12 cellular contexts compared by ENCODE assay signal in the genomic region with DNA sequence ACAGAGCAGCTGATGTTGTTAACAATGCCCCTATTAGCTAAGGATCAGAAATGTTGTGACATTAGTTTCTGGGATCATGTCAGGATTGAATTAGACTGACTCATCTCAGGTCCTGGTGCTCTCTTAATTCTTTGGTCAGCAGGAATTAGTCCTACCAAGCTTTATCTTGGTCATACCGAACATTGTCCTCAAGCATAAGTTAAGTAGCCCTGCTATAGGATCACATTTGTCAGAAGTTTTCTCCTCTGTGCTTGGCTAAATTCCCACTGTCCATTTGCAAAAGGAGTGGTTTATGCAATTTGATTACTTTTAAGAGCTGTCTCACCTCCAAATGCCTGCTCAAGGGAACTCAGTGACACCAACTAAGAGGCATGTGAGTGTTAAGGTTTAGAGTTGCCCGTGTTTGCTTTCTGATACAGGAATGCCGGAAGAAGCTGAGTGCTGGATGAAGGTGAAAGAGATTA. TPM values are rescaled to one million over a fixed set of nuclear protein-coding genes. Genes with fewer than 3 reads are reported as not detected.
DNase-seq lines count a peak whose midpoint lies in the region; FAIRE-seq and TF ChIP-seq lines count a peak whose summit lies in the region.
"Had no signal": no experiment of that assay in that cellular context is flagged by ENCODE, and none has a peak within 500 bp of the region (broad histone marks: within the 10 kb centered on the region; RNA-seq: fewer than 3 reads in every experiment).

No MANE protein-coding gene starts in this region.

- H3K9me3 ChIP-seq in mammary epithelial cell (replicated peaks; ENCODE audit: insufficient read depth, low read length): no peaks in the 10 kb centered on the region
- no peaks in the 10 kb centered on the region for H3K9me3 ChIP-seq in keratinocyte (ENCODE audit: control insufficient read depth, low read depth, low read length)
- no peaks in the 10 kb centered on the region for H3K9me3 ChIP-seq in ascending aorta

- peaks cover 6% of the 10 kb centered on the region for H3K4me1 ChIP-seq in mammary epithelial cell (ENCODE audit: insufficient read depth, low read length)
- peaks cover 4% of the 10 kb centered on the region for H3K4me1 ChIP-seq in keratinocyte (ENCODE audit: control insufficient read depth, extremely low read depth, insufficient read depth, low read length)
- no peaks in the 10 kb centered on the region for H3K4me1 ChIP-seq in ascending aorta

- no peak overlapping the region for H3K4me3 ChIP-seq in mammary epithelial cell (replicated peaks in 1 of 3; ENCODE audit: insufficient read depth in 1 of 3, low read depth in 2 of 3, low read length in 3 of 3)
- H3K4me3 ChIP-seq in keratinocyte (ENCODE audit: control insufficient read depth in 2 of 3, extremely low read depth in 1 of 3, insufficient read depth in 2 of 3, low read depth in 1 of 3, low read length in 3 of 3): no peak overlapping the region
- H3K4me3 ChIP-seq in ascending aorta: no peak overlapping the region

- H3K4me2 ChIP-seq in mammary epithelial cell (ENCODE audit: insufficient read depth, low read depth, low read length) (no peak overlapping the region), keratinocyte (ENCODE audit: control insufficient read depth, extremely low read depth, insufficient read depth, low read depth, low read length) (no peak overlapping the region)

- in situ Hi-C loops in mammary epithelial cell (cut with MboI; ENCODE audit: low sequenced_read_pairs in 2 of 2): loop anchor here (5.0 to 25.0 kb wide), 4 partner anchors 286 to 586 kb away; no protein-coding TSS in a partner anchor

- no peak for TF ChIP-seq CTCF in mammary epithelial cell (conservative IDR thresholded peaks at IDR 0.05 in 1 of 2, IDR thresholded peaks at IDR 0.05 in 1 of 2; ENCODE audit: extremely low read depth in 1 of 2, insufficient read depth in 1 of 2, low read depth in 1 of 2, low read length in 2 of 2)
- no peak for TF ChIP-seq CTCF in keratinocyte (optimal IDR thresholded peaks at IDR 0.05 in 1 of 3, IDR thresholded peaks at IDR 0.05 in 1 of 3, conservative IDR thresholded peaks at IDR 0.05 in 1 of 3; ENCODE audit: extremely low read depth in 1 of 3, insufficient read depth in 2 of 3, low read length in 3 of 3)
- TF ChIP-seq CTCF in ascending aorta (IDR thresholded peaks at IDR 0.05): no peak

- intact Hi-C loops in mammary epithelial cell (cut with micrococcal nuclease): no loop called here
- intact Hi-C loops in ascending aorta (cut with DNase I): no loop called here

- H2AFZ ChIP-seq in mammary epithelial cell (ENCODE audit: low read depth, low read length) (no peak overlapping the region), keratinocyte (ENCODE audit: control insufficient read depth, low read length) (no peak overlapping the region)

- H3K27me3 ChIP-seq in mammary epithelial cell (ENCODE audit: insufficient read depth, low read length) (no peaks in the 10 kb centered on the region), keratinocyte (ENCODE audit: control insufficient read depth, extremely low read depth, insufficient read depth, low read length) (no peaks in the 10 kb centered on the region), ascending aorta (no peaks in the 10 kb centered on the region)

- CTCF ChIA-PET in mammary epithelial cell (lab: Charles Lee; ENCODE audit: low non-redundant PET): interaction anchor here (0.5 to 0.6 kb wide), 2 partner anchors 506 to 526 kb away, joined by 4 to 8 read pairs; no protein-coding TSS in a partner anchor

- 73% methylated on average over 3 of the region's 3 CpGs for WGBS in mammary epithelial cell (ENCODE audit: low coverage, missing lambda C conversion rate)

- no TSS peak for BruUV-seq in mammary epithelial cell (replicated peaks; lab: Mats Ljungman, UMichigan)

- dilution Hi-C loops in mammary epithelial cell (cut with HindIII; ENCODE audit: low sequenced_read_pairs) (no loop called here), keratinocyte (cut with MboI; ENCODE audit: extremely low pct_ligation_motif_present, low sequenced_read_pairs) (no loop called here)

- no peaks in the 10 kb centered on the region for H3K79me2 ChIP-seq in mammary epithelial cell (ENCODE audit: insufficient read depth, low read length)
- no peaks in the 10 kb centered on the region for H3K79me2 ChIP-seq in keratinocyte (ENCODE audit: control insufficient read depth, insufficient read depth, low read length)

- H4K20me1 ChIP-seq in mammary epithelial cell (ENCODE audit: insufficient read depth, low read length) (no peaks in the 10 kb centered on the region), keratinocyte (ENCODE audit: control insufficient read depth, extremely low read depth, insufficient read depth, low read length) (no peaks in the 10 kb centered on the region)

- H3K36me3 ChIP-seq in mammary epithelial cell (ENCODE audit: insufficient read depth, low read length) (no peaks in the 10 kb centered on the region), keratinocyte (ENCODE audit: control insufficient read depth in 2 of 2, extremely low read depth in 1 of 2, insufficient read depth in 2 of 2, low read length in 2 of 2) (no peaks in the 10 kb centered on the region), ascending aorta (no peaks in the 10 kb centered on the region)

- no peak overlapping the region for H3K27ac ChIP-seq in mammary epithelial cell (ENCODE audit: insufficient read depth, low read depth, low read length)
- no peak overlapping the region for H3K27ac ChIP-seq in keratinocyte (ENCODE audit: control insufficient read depth, insufficient read depth, low read length)
- no peak overlapping the region for H3K27ac ChIP-seq in ascending aorta
- H3K27ac ChIP-seq: VCaP had no signal

- peak; percentile 48 for FAIRE-seq in keratinocyte (lab: Jason Lieb, UNC)

- H3K9ac ChIP-seq in mammary epithelial cell (ENCODE audit: insufficient read depth, low read length) (no peak overlapping the region), keratinocyte (ENCODE audit: control insufficient read depth, extremely low read depth, insufficient read depth, low read length) (no peak overlapping the region)

- peak; percentile 8 for DNase-seq in HS-27A (ENCODE audit: low read depth)
- peak; percentile 43 for DNase-seq in mammary epithelial cell
- DNase-seq in keratinocyte (ENCODE audit: low read depth, low spot score): no peak
- DNase-seq in stromal cell of bone marrow (ENCODE audit: low read depth): peak; percentile 21
- DNase-seq in SIG-M5 (lab: John Stamatoyannopoulos, UW): no peak
- DNase-seq in RPMI8226: no peak
- DNase-seq in ascending aorta (ENCODE audit: low spot score in 2 of 2): no peak
- DNase-seq: GF-D8, NCI-H1105 had no signal

- no peaks in the 10 kb centered on the region for H3K9me1 ChIP-seq in keratinocyte (ENCODE audit: control insufficient read depth, extremely low read depth, insufficient read depth, low read length)

RNA-seq across cellular contexts. Expression of a gene that starts 48.4 kb away (rescaled TPM):
- total RNA-seq in mammary epithelial cell (not detected), ascending aorta (not detected)
- polyA plus RNA-seq in mammary epithelial cell (not detected), keratinocyte (not detected in 3 replicates)
- polyA minus RNA-seq in mammary epithelial cell (not detected), keratinocyte (not detected in 3 replicates)
- polyA plus RNA-seq in keratinocyte (2011; ENCODE audit: low read depth): not detected
- polyA plus RNA-seq in keratinocyte (2011; cell fraction: cytosol; rRNA removed): not detected in 2 replicates
- not detected in 2 replicates for polyA plus RNA-seq in keratinocyte (2011; cell fraction: nucleus; rRNA removed)
- polyA plus RNA-seq in keratinocyte (2012; ENCODE audit: low replicate concordance): not detected in 2 replicates
- polyA minus RNA-seq in keratinocyte (2011; cell fraction: cytosol; rRNA and poly(A)+ RNA removed): not detected
- polyA minus RNA-seq in keratinocyte (2011; cell fraction: nucleus; rRNA and poly(A)+ RNA removed): not detected in 2 replicates
- total RNA-seq: osteocyte had no signal
- polyA plus RNA-seq: urinary bladder had no signal

Comparison
In these comparisons a context has a peak if more than half of its experiments do, and no peak if none do; other contexts are left out.
1. DNase-seq: peak in HS-27A (single experiment), mammary epithelial cell (single experiment) and stromal cell of bone marrow (single experiment); none in keratinocyte (single experiment), SIG-M5 (single experiment), RPMI8226 (single experiment) and ascending aorta (0 of 2).